1 cellular context compared by ENCODE assay signal in genomic region chr17:77460514-77461046, GRCh38.
TF ChIP-seq lines count a peak whose summit lies in the region.

No MANE protein-coding gene starts in this region.

TF ChIP-seq in GM12878, 131 proteins besides CTCF, POLR2A, EP300 and RAD21 (continued from another document):
- TF ChIP-seq EGR1 (IDR thresholded peaks at IDR 0.05; ENCODE audit: borderline replicate concordance in 1 of 2, low read depth in 2 of 2, low read length in 2 of 2), result 0 out of 3 replicates have a peak, but pooled peaks of 1 of the 2 experiments have one; percentile 8
- TF ChIP-seq ZNF274 (IDR thresholded peaks at IDR 0.05; ENCODE audit: insufficient read depth, insufficient read length), result no peak
- no peak for TF ChIP-seq SKIL (IDR thresholded peaks at IDR 0.05; ENCODE audit: low read depth, poor library complexity, severe bottlenecking)
- TF ChIP-seq CBX5 (IDR thresholded peaks at IDR 0.05; ENCODE audit: low read depth), result 0 out of 2 replicates have a peak, but pooled peaks have one; percentile 8
- no peak; the same call in 1 of the 2 replicates for TF ChIP-seq NR2F1 (conservative IDR thresholded peaks at IDR 0.05)
- 0 out of 2 replicates have a peak, but pooled peaks have one; percentile 57 for TF ChIP-seq GATAD2B (conservative IDR thresholded peaks at IDR 0.05; ENCODE audit: low read depth)
- TF ChIP-seq MLLT1 (IDR thresholded peaks at IDR 0.05), result peak; percentile 10; the same call in 1 of the 2 replicates
TF ChIP-seq in GM12878: peak in this region for 14.
